9 cellular contexts compared by ENCODE assay signal in the genomic region with DNA sequence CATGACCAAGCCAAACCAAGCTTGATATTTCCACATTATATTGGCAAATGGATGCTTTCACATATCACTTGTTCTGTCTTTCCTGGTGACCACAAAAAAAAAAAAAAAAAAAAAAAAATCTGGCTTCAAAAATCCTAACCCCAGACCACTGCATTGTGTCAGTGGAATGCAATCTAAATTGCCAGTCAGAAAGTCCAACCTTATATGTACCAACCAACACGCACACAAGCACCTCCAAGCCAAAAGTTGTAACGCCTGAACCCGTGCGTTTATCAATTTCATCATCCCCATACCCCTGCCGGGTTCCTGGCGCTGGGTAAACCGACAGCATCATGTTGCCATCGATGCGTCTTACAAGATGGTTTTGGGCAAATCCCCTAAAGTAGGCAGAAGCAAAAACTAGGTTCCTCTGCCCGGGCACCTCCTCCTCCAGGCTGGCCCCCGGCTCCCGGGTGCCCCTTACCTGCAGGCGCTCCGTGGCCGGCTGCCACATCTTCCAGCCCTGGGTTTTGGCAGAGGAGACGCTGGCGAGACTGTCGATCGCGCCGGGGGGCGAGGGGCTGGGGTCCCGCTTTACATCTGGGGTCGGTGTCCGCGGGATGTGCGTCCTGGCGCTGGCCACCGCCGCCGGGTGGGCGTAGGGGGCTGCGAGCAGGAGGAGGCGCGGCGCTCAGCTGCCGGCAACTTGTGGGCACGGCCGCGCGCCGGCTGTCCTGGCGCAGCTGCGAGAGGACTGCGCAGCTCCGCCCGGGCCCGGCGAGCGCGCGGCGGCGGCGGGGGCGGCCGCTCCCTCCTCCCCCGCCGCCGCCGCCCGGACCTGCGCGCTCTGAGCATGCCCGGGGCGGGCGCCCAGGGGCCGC. TPM values are rescaled to one million over a fixed set of nuclear protein-coding genes. Genes with fewer than 3 reads are reported as not detected.
DNase-seq lines count a peak whose midpoint lies in the region; ATAC-seq, FAIRE-seq and TF ChIP-seq lines count a peak whose summit lies in the region.
"Had no signal": no experiment of that assay in that cellular context is flagged by ENCODE, and none has a peak within 500 bp of the region (broad histone marks: within the 10 kb centered on the region; RNA-seq: fewer than 3 reads in every experiment).

A gene with protein sequence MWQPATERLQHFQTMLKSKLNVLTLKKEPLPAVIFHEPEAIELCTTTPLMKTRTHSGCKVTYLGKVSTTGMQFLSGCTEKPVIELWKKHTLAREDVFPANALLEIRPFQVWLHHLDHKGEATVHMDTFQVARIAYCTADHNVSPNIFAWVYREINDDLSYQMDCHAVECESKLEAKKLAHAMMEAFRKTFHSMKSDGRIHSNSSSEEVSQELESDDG (minus strand): TSS at position 737 of the 860 bp plus-strand sequence. CDS start 244 bp downstream, at position 493.

- H3K4me3 ChIP-seq in astrocyte (ENCODE audit: insufficient read depth, low read depth, low read length) = peak within 1 kb of the TSS; percentile 66
- peak within 1 kb of the TSS; percentile 65 for H3K4me3 ChIP-seq in iPS-20b (ENCODE audit: low read length)
- H3K4me3 ChIP-seq in skeletal muscle tissue (ENCODE audit: low read length in 3 of 3) = peak within 1 kb of the TSS; percentile 39 to 71 (median 69)

- peaks cover 6% of the 10 kb centered on the region for H4K20me1 ChIP-seq in astrocyte (ENCODE audit: insufficient read depth, low read length)

- H3K27me3 ChIP-seq in astrocyte (ENCODE audit: insufficient read depth, low read length) = peaks cover 6% of the 10 kb centered on the region
- H3K27me3 ChIP-seq in iPS-20b (ENCODE audit: insufficient read depth, low read length) = peaks cover 36% of the 10 kb centered on the region
- peaks cover 0 to 11% (median 9%) of the 10 kb centered on the region in 3 donors for H3K27me3 ChIP-seq in skeletal muscle tissue (ENCODE audit: control insufficient read depth in 3 of 3, insufficient read depth in 3 of 3, low read length in 3 of 3)

- no peak for TF ChIP-seq CTCF in astrocyte (IDR thresholded peaks at IDR 0.05; ENCODE audit: insufficient read depth, low read depth, low read length)

- H3K27ac Mint-ChIP-seq in astrocyte (ENCODE audit: unreplicated experiment) = peak within 1 kb of the TSS; percentile 91
- H3K27ac Mint-ChIP-seq in activated T-cell treated with anti-CD3 and anti-CD28 coated beads, Interleukin-2, amount 50 U/mL, for 72 hours = no peak within 1 kb of the TSS

- peaks cover 24% of the 10 kb centered on the region for H3K4me1 Mint-ChIP-seq in astrocyte (ENCODE audit: low read depth, unreplicated experiment)
- no peaks in the 10 kb centered on the region for H3K4me1 Mint-ChIP-seq in activated T-cell treated with anti-CD3 and anti-CD28 coated beads, Interleukin-2, amount 50 U/mL, for 72 hours (ENCODE audit: low read depth)

- H3K4me1 ChIP-seq in astrocyte (ENCODE audit: insufficient read depth, low read length) (peaks cover 8% of the 10 kb centered on the region), iPS-20b (ENCODE audit: insufficient read depth, low read length) (peaks cover 6% of the 10 kb centered on the region; the same call in 1 of the 2 replicates), skeletal muscle tissue (ENCODE audit: control insufficient read depth in 3 of 3, insufficient read depth in 3 of 3, low read length in 3 of 3) (peaks cover 0 to 2% (median 0%) of the 10 kb centered on the region in 3 donors)

- no peaks in the 10 kb centered on the region for H3K9me3 Mint-ChIP-seq in astrocyte (ENCODE audit: unreplicated experiment)
- H3K9me3 Mint-ChIP-seq in activated T-cell treated with anti-CD3 and anti-CD28 coated beads, Interleukin-2, amount 50 U/mL, for 72 hours = no peaks in the 10 kb centered on the region

- H3K27me3 Mint-ChIP-seq in astrocyte (ENCODE audit: low read depth, unreplicated experiment) = peaks cover 10% of the 10 kb centered on the region
- H3K27me3 Mint-ChIP-seq in activated T-cell treated with anti-CD3 and anti-CD28 coated beads, Interleukin-2, amount 50 U/mL, for 72 hours (ENCODE audit: low read depth) = peaks cover 27% of the 10 kb centered on the region

- peak; percentile 26 for FAIRE-seq in astrocyte (lab: Jason Lieb, UNC)

- H3K79me2 ChIP-seq in astrocyte (ENCODE audit: insufficient read depth, low read length) = no peaks in the 10 kb centered on the region

- H3K4me3 Mint-ChIP-seq in astrocyte (ENCODE audit: unreplicated experiment) = peak within 1 kb of the TSS; percentile 92
- no peak within 1 kb of the TSS for H3K4me3 Mint-ChIP-seq in activated T-cell treated with anti-CD3 and anti-CD28 coated beads, Interleukin-2, amount 50 U/mL, for 72 hours

- peak within 1 kb of the TSS; percentile 70 for H2AFZ ChIP-seq in astrocyte (ENCODE audit: low read depth, low read length)

- peak within 1 kb of the TSS; percentile 83 for H3K4me2 ChIP-seq in astrocyte (ENCODE audit: low read length)

- ATAC-seq in HG03025 (IDR thresholded peaks at IDR 0.05; ENCODE audit: low FRiP score, unreplicated experiment) (no peak), HG03432 (IDR thresholded peaks at IDR 0.05; ENCODE audit: unreplicated experiment) (no peak)
- ATAC-seq in activated T-cell treated with anti-CD3 and anti-CD28 coated beads, Interleukin-2, amount 50 U/mL, for 72 hours (replicated peaks in 1 of 2) = no peak

- H3K9me3 ChIP-seq in astrocyte (ENCODE audit: insufficient read depth, low read depth, low read length) (no peaks in the 10 kb centered on the region), iPS-20b (ENCODE audit: insufficient read depth, low read depth, low read length) (no peaks in the 10 kb centered on the region), skeletal muscle tissue (ENCODE audit: control insufficient read depth in 3 of 3, low read length in 3 of 3) (no peaks in the 10 kb centered on the region)

- H3K9ac ChIP-seq in astrocyte (ENCODE audit: low read length) (peak within 1 kb of the TSS; percentile 78), iPS-20b (ENCODE audit: low read depth, low read length) (peak within 1 kb of the TSS; percentile 54; the same call in 1 of the 2 replicates), skeletal muscle tissue (ENCODE audit: low read depth in 1 of 3, low read length in 3 of 3) (peak within 1 kb of the TSS in 2 of 3 donors; percentile 50 to 71)

- H3K36me3 ChIP-seq in astrocyte (ENCODE audit: insufficient read depth, low read length) = no peaks in the 10 kb centered on the region
- no peaks in the 10 kb centered on the region for H3K36me3 ChIP-seq in iPS-20b (ENCODE audit: insufficient read depth, low read depth, low read length)
- H3K36me3 ChIP-seq in skeletal muscle tissue (ENCODE audit: control insufficient read depth in 3 of 3, insufficient read depth in 3 of 3, low read length in 3 of 3) = no peaks in the 10 kb centered on the region

- H3K36me3 Mint-ChIP-seq in astrocyte (ENCODE audit: low read depth, unreplicated experiment) = peaks cover 2% of the 10 kb centered on the region
- no peaks in the 10 kb centered on the region for H3K36me3 Mint-ChIP-seq in activated T-cell treated with anti-CD3 and anti-CD28 coated beads, Interleukin-2, amount 50 U/mL, for 72 hours (ENCODE audit: insufficient read depth in 2 of 2)

- H3K27ac ChIP-seq in astrocyte (ENCODE audit: low read depth, low read length) (no peak within 1 kb of the TSS), iPS-20b (ENCODE audit: low read length) (no peak within 1 kb of the TSS), skeletal muscle tissue (ENCODE audit: low read depth, low read length) (no peak within 1 kb of the TSS)
- H3K27ac ChIP-seq: 22Rv1 had no signal

- DNase-seq in DMS 273 (lab: John Stamatoyannopoulos, UW; ENCODE audit: unreplicated experiment) (peak; percentile 71), DMS 273 treated with DMSO at 0.1 percent for 48 hours (lab: John Stamatoyannopoulos, UW) (no peak), astrocyte (ENCODE audit: low read depth) (peak; percentile 65)
- DNase-seq in activated T-cell treated with anti-CD3 and anti-CD28 coated beads, Interleukin-2, amount 50 U/mL, for 72 hours = no peak

RNA-seq across cellular contexts. Expression of the gene that starts here (rescaled TPM):
- total RNA-seq in astrocyte = 10.7 and 13.6 TPM in 2 replicates
- 25.1 TPM for total RNA-seq in skeletal muscle tissue
- total RNA-seq in activated T-cell treated with anti-CD3 and anti-CD28 coated beads, Interleukin-2, amount 50 U/mL, for 72 hours = not detected

Comparison
In these comparisons a context has a peak if more than half of its experiments do, and no peak if none do; other contexts are left out.
1. RNA of the gene that starts here (total RNA-seq): 25.1 TPM in skeletal muscle tissue (single experiment) and 10.7 to 13.6 TPM in astrocyte; not detected in activated T-cell treated with anti-CD3 and anti-CD28 coated beads, Interleukin-2, amount 50 U/mL, for 72 hours; every median in the first group is over 10 times any median in the second.
2. DNase-seq: peak in DMS 273 (single experiment) and astrocyte (single experiment); none in DMS 273 treated with DMSO at 0.1 percent for 48 hours (single experiment) and activated T-cell treated with anti-CD3 and anti-CD28 coated beads, Interleukin-2, amount 50 U/mL, for 72 hours (0 of 2).
3. Peak in every context shown above with its lines, with median percentiles within 50 percentile points of each other: H3K4me3 ChIP-seq and H3K9ac ChIP-seq.